In the genomic region with DNA sequence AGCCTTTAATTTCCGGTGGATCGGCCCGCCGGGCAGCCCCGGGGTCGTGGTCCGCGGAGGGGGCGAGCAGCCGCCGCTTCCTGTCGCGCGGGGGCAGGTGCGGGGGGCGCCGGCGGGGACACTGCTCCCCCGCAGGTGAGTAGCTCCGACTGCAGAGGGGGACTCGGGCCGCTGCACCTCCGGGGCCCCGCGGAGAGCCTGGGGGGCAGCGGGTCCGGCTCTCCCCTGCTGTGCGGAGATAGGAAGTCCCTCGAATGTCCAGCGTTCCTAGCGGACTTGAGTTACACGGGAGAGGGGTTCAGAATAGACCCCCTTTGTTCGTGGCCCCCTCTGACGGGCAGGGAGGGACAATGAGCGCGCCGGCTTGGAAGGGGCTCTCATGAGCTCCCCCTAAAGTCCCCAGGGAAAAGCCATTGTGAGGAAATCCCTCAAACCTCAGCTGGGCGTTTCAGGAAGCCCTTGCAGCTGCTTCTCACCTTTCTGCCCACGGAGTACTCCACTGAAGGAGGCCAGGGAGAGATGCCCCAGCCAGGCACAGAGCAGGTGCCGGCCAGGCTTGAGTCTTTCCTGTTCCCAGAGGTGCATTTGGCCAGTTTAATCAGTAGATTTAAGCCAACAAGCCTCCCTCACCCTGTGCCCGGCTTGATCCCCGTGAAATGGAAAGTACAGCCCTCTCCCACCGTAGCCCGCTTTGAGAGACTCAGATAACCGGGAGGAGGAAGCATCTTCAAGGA, we compare ENCODE assay signal across 8 cellular contexts. TPM values are rescaled to one million over a fixed set of nuclear protein-coding genes. Genes with fewer than 3 reads are reported as not detected.
A peak's percentile ranks its signal among the peaks of the same experiment; 100 is the strongest.
DNase-seq lines count a peak whose midpoint lies in the region; FAIRE-seq lines count a peak whose summit lies in the region.

No MANE protein-coding gene starts in this region.

- DNase-seq in COLO668 (lab: John Stamatoyannopoulos, UW; ENCODE audit: unreplicated experiment): peak; percentile 54
- DNase-seq in HuH-7 (ENCODE audit: low spot score): peak; percentile 80
- peak; percentile 58 to 67 for DNase-seq in frontal cortex (ENCODE audit: low spot score in 2 of 2)
- DNase-seq in renal cortical epithelial cell (ENCODE audit: low read depth): peak; percentile 21
- no peak for DNase-seq in stimulated activated CD8-positive, alpha-beta memory T cell treated with anti-CD3 and anti-CD28 coated beads, Interleukin-4, amount 100 ng/mL, for 48 hours
- no peak for DNase-seq in HCEC 1CT
- DNase-seq in SIG-M5 (lab: John Stamatoyannopoulos, UW): no peak

- H3K4me3 Mint-ChIP-seq in T-helper 1 cell treated with Interleukin-12 subunit alpha and Interleukin-12 subunit beta and Interleukin-4 antibody, amounts not matched to agents 30 μg/mL and 1 μg/mL, for 36 hours: peak overlapping the region; percentile 53

- FAIRE-seq in frontal cortex (lab: Jason Lieb, UNC): no peak

- H3K4me1 Mint-ChIP-seq in T-helper 1 cell treated with Interleukin-12 subunit alpha and Interleukin-12 subunit beta and Interleukin-4 antibody, amounts not matched to agents 30 μg/mL and 1 μg/mL, for 36 hours (ENCODE audit: low read depth): peaks cover 12% of the 10 kb centered on the region

- H3K27ac Mint-ChIP-seq in T-helper 1 cell treated with Interleukin-12 subunit alpha and Interleukin-12 subunit beta and Interleukin-4 antibody, amounts not matched to agents 30 μg/mL and 1 μg/mL, for 36 hours: no peak overlapping the region

- H3K27me3 Mint-ChIP-seq in T-helper 1 cell treated with Interleukin-12 subunit alpha and Interleukin-12 subunit beta and Interleukin-4 antibody, amounts not matched to agents 30 μg/mL and 1 μg/mL, for 36 hours (ENCODE audit: low read depth): peaks cover 49% of the 10 kb centered on the region

- no peaks in the 10 kb centered on the region for H3K9me3 Mint-ChIP-seq in T-helper 1 cell treated with Interleukin-12 subunit alpha and Interleukin-12 subunit beta and Interleukin-4 antibody, amounts not matched to agents 30 μg/mL and 1 μg/mL, for 36 hours

- H3K36me3 Mint-ChIP-seq in T-helper 1 cell treated with Interleukin-12 subunit alpha and Interleukin-12 subunit beta and Interleukin-4 antibody, amounts not matched to agents 30 μg/mL and 1 μg/mL, for 36 hours (ENCODE audit: low read depth): no peaks in the 10 kb centered on the region

RNA-seq across cellular contexts. Expression of gene PDE9A, which starts 0.9 kb away (rescaled TPM):
- 13.0 TPM for total RNA-seq in frontal cortex
- total RNA-seq in renal cortical epithelial cell: 3.0 and 5.0 TPM in 2 replicates

Comparison
In these comparisons a context has a peak if more than half of its experiments do, and no peak if none do; other contexts are left out.
1. DNase-seq: peak in COLO668 (single experiment), HuH-7 (single experiment), frontal cortex (2 of 2) and renal cortical epithelial cell (single experiment); none in stimulated activated CD8-positive, alpha-beta memory T cell treated with anti-CD3 and anti-CD28 coated beads, Interleukin-4, amount 100 ng/mL, for 48 hours (single experiment), HCEC 1CT (single experiment) and SIG-M5 (single experiment).